In genomic region chr16:47143677-47144558, GRCh38 we compare ENCODE assay signal across 8 cellular contexts. TPM values are rescaled to one million over a fixed set of nuclear protein-coding genes. Genes with fewer than 3 reads are reported as not detected.
DNase-seq lines count a peak whose midpoint lies in the region; ATAC-seq and TF ChIP-seq lines count a peak whose summit lies in the region.

Gene NETO2, minus strand, starts transcription at chr16:47143945. Its CDS starts 333 bp downstream, at chr16:47143612.

- intact Hi-C loops in colonic mucosa (cut with DNase I), result loop anchor here (5.0 to 10.0 kb wide), 3 partner anchors 109 to 1013 kb away; partner anchors contain the start of gene ABCC12

- H3K27me3 ChIP-seq in colonic mucosa, result no peaks in the 10 kb centered on the region
- H3K27me3 ChIP-seq in liver (ENCODE audit: control insufficient read depth in 4 of 4, insufficient read depth in 4 of 4, low read length in 3 of 4), result peaks cover 0 to 3% (median 0%) of the 10 kb centered on the region in 4 donors

- H3K36me3 ChIP-seq in colonic mucosa, result no peaks in the 10 kb centered on the region
- H3K36me3 ChIP-seq in liver (ENCODE audit: control insufficient read depth in 4 of 4, insufficient read depth in 3 of 4, low read depth in 1 of 4, low read length in 3 of 4), result no peaks in the 10 kb centered on the region

- H3K4me3 ChIP-seq in colonic mucosa (peak within 1 kb of the TSS; percentile 51), liver (ENCODE audit: low read depth in 1 of 3, low read length in 3 of 3) (peak within 1 kb of the TSS; percentile 8 to 68 (median 57))

- peak within 1 kb of the TSS; percentile 82 for H3K27ac ChIP-seq in 22Rv1
- H3K27ac ChIP-seq in colonic mucosa, result no peak within 1 kb of the TSS
- no peak within 1 kb of the TSS for H3K27ac ChIP-seq in liver (ENCODE audit: low read depth in 1 of 2, low read length in 2 of 2)

- H3K9me3 ChIP-seq in colonic mucosa, result no peaks in the 10 kb centered on the region
- peaks cover 0 to 1% (median 0%) of the 10 kb centered on the region in 4 donors for H3K9me3 ChIP-seq in liver (ENCODE audit: control insufficient read depth in 4 of 4, low read length in 3 of 4)

- TF ChIP-seq CTCF in 22Rv1 (IDR thresholded peaks at IDR 0.05) (peak; percentile 70), colonic mucosa (IDR thresholded peaks at IDR 0.05) (peak; percentile 31), liver (IDR thresholded peaks at IDR 0.05; ENCODE audit: low read depth, low read length, missing input control) (peak; percentile 30)

- peak; percentile 49 to 64 for TF ChIP-seq RAD21 in liver (IDR thresholded peaks at IDR 0.05)

- H3K9ac ChIP-seq in colonic mucosa (ENCODE audit: low read depth in 2 of 2, low read length in 2 of 2) (peak within 1 kb of the TSS; percentile 26 to 66), liver (ENCODE audit: low read depth in 1 of 2, low read length in 2 of 2) (peak within 1 kb of the TSS in 1 of 2 donors; percentile 3)

- no peaks in the 10 kb centered on the region for H3K4me1 ChIP-seq in colonic mucosa
- H3K4me1 ChIP-seq in liver (ENCODE audit: control insufficient read depth in 4 of 4, insufficient read depth in 4 of 4, low read length in 3 of 4), result peaks cover 16 to 25% (median 21%) of the 10 kb centered on the region in 4 donors

- ATAC-seq in GM18499 (IDR thresholded peaks at IDR 0.05; ENCODE audit: insufficient read depth, unreplicated experiment) (peak; percentile 21), HG02870 (IDR thresholded peaks at IDR 0.05; ENCODE audit: unreplicated experiment) (peak; percentile 40)

- DNase-seq in NCI-H2171 (lab: John Stamatoyannopoulos, UW), result peak; percentile 61
- peak; percentile 50 to 52 for DNase-seq in activated CD4-positive, alpha-beta T cell treated with anti-CD3 and anti-CD28 coated beads for 24 hours (ENCODE audit: low read depth in 2 of 2)
- peak; percentile 59 for DNase-seq in colonic mucosa
- peak; percentile 43 to 51 for DNase-seq in stimulated activated CD4-positive, alpha-beta T cell treated with anti-CD3 and anti-CD28 coated beads, Interleukin-4, amount 100 ng/mL, for 48 hours (ENCODE audit: low read depth in 2 of 2)

- WGBS in liver, result 8% methylated on average over 130 of the region's 130 CpGs

TF ChIP-seq in liver, 16 proteins besides CTCF, POLR2A, EP300 and RAD21:
- no peak for TF ChIP-seq FOXA2 (IDR thresholded peaks at IDR 0.05)
- no peak for TF ChIP-seq JUND (IDR thresholded peaks at IDR 0.05)
- no peak for TF ChIP-seq FOXA1 (IDR thresholded peaks at IDR 0.05)
- TF ChIP-seq ZBTB33 (IDR thresholded peaks at IDR 0.05), result no peak

RNA-seq across cellular contexts. Expression of gene NETO2, which starts in this region (rescaled TPM):
- total RNA-seq in colonic mucosa, result 10 to 100 TPM in 1 of 2 donors, 1 to 10 TPM in 1; 3.6 to 19.0 TPM
- total RNA-seq in liver, result 1 to 10 TPM in 1 of 2 donors, under 1 TPM in 1; 0.33 to 1.6 TPM
- polyA plus RNA-seq in liver, result under 1 TPM; 0.20 to 0.40 TPM
